18 cellular contexts compared by ENCODE assay signal in genomic region chr22:32333769-32334639, GRCh38. TPM values are rescaled to one million over a fixed set of nuclear protein-coding genes. Genes with fewer than 3 reads are reported as not detected.
A peak's percentile ranks its signal among the peaks of the same experiment; 100 is the strongest.
DNase-seq lines count a peak whose midpoint lies in the region; ATAC-seq and TF ChIP-seq lines count a peak whose summit lies in the region.
"Had no signal": no experiment of that assay in that cellular context is flagged by ENCODE, and none has a peak within 500 bp of the region (broad histone marks: within the 10 kb centered on the region; RNA-seq: fewer than 3 reads in every experiment).

No MANE protein-coding gene starts in this region.

- H3K4me3 ChIP-seq in IMR-90 (ENCODE audit: insufficient read depth, low read depth, low read length) (no peak overlapping the region), coronary artery (no peak overlapping the region), upper lobe of right lung (no peak overlapping the region), GM23248 (no peak overlapping the region)

- H3K9me3 ChIP-seq in IMR-90 (ENCODE audit: control insufficient read depth, insufficient read depth, low read length) (no peaks in the 10 kb centered on the region), upper lobe of right lung (no peaks in the 10 kb centered on the region), GM23248 (ENCODE audit: low read depth) (no peaks in the 10 kb centered on the region)

- peaks cover 8 to 22% of the 10 kb centered on the region in 2 donors for H3K27me3 Mint-ChIP-seq in natural killer cell (ENCODE audit: low read depth in 2 of 2)

- no peak for TF ChIP-seq RAD21 in IMR-90 (IDR thresholded peaks at IDR 0.05; ENCODE audit: low read length)

- in situ Hi-C loops in IMR-90 (cut with MboI; ENCODE audit: low sequenced_read_pairs) (no loop called here), GM23248 (cut with MboI) (no loop called here)

- peaks cover 13% of the 10 kb centered on the region for H3K27me3 ChIP-seq in IMR-90 (ENCODE audit: control insufficient read depth, insufficient read depth, low read length)
- H3K27me3 ChIP-seq in upper lobe of right lung = no peaks in the 10 kb centered on the region
- H3K27me3 ChIP-seq in GM23248 (replicated peaks; ENCODE audit: insufficient read depth) = peaks cover 12% of the 10 kb centered on the region

- H3K56ac ChIP-seq in IMR-90 (ENCODE audit: extremely low read depth, insufficient read depth, low read length) = no peak overlapping the region

- H3K4ac ChIP-seq in IMR-90 (ENCODE audit: low read depth, low read length) = no peak overlapping the region

- H3K9me1 ChIP-seq in IMR-90 (ENCODE audit: insufficient read depth, low read length) = peaks cover 3% of the 10 kb centered on the region; the same call in 1 of the 2 replicates

- no peaks in the 10 kb centered on the region for H3K4me1 Mint-ChIP-seq in natural killer cell

- H3K79me1 ChIP-seq in IMR-90 (ENCODE audit: low read depth in 1 of 2, low read length in 2 of 2) = no peaks in the 10 kb centered on the region

- H4K20me1 ChIP-seq in IMR-90 (ENCODE audit: insufficient read depth, low read length) (no peaks in the 10 kb centered on the region), GM23248 (ENCODE audit: insufficient read depth) (no peaks in the 10 kb centered on the region)

- H3F3A ChIP-seq in GM23248 (ENCODE audit: insufficient read depth) = no peaks in the 10 kb centered on the region

- H3K4me2 ChIP-seq in IMR-90 (ENCODE audit: low read depth, low read length) (no peak overlapping the region), GM23248 (ENCODE audit: unreplicated experiment) (no peak overlapping the region)

- H3K18ac ChIP-seq in IMR-90 (ENCODE audit: low read depth, low read length) = no peak overlapping the region

- no peak for TF ChIP-seq CTCF in IMR-90 (conservative IDR thresholded peaks at IDR 0.05; ENCODE audit: low read depth, low read length)
- no peak for TF ChIP-seq CTCF in coronary artery (IDR thresholded peaks at IDR 0.05)
- TF ChIP-seq CTCF in natural killer cell (IDR thresholded peaks at IDR 0.05) = no peak
- no peak for TF ChIP-seq CTCF in upper lobe of right lung (IDR thresholded peaks at IDR 0.05)

- no peaks in the 10 kb centered on the region for H3K36me3 Mint-ChIP-seq in natural killer cell
- H3K36me3 Mint-ChIP-seq: CD8-positive, alpha-beta T cell had no signal

- WGBS in IMR-90 (ENCODE audit: extremely low coverage in 2 of 2, insufficient read length in 1 of 2), 2 experiments = 40% methylated on average over 1 of the region's 12 CpGs; no CpG with 5 or more reads in 1 of the 2 experiments
- WGBS in GM23248 (ENCODE audit: low coverage in 1 of 2, low lambda C conversion rate in 2 of 2, missing lambda C conversion rate in 2 of 2), 2 experiments = 60 to 68% methylated on average over 10 to 12 of the region's 12 CpGs

- H3K27ac ChIP-seq in IMR-90 (ENCODE audit: insufficient read depth, low read length) (no peak overlapping the region), coronary artery (no peak overlapping the region), upper lobe of right lung (no peak overlapping the region), GM23248 (no peak overlapping the region)
- H3K27ac ChIP-seq: RWPE1 had no signal

- CTCF ChIA-PET in IMR-90 (lab: Yijun Ruan, JAX) = no interaction called here

- BruUV-seq in IMR-90 (replicated peaks; lab: Mats Ljungman, UMichigan) = no TSS peak

- TF ChIP-seq POLR2A in IMR-90 (IDR thresholded peaks at IDR 0.05; ENCODE audit: low read depth, low read length) = no peak

- H2AFZ ChIP-seq in IMR-90 (replicated peaks; ENCODE audit: low read length, poor library complexity) (no peak overlapping the region), GM23248 (no peak overlapping the region)

- DNase-seq in IMR-90 (no peak), coronary artery (ENCODE audit: low spot score) (peak; percentile 61), natural killer cell (peak; percentile 7), upper lobe of right lung (peak; percentile 22), GM23248 (no peak), SIG-M5 treated with dmso at 0.1 percent for 504 hours (lab: John Stamatoyannopoulos, UW; ENCODE audit: unreplicated experiment) (no peak)
- DNase-seq: DND-41, GDM1, Kasumi-1, NCI-H1417, NCI-H2081 treated with DMSO at 0.1 percent for 48 hours, NCI-H524 treated with DMSO at 0.1 percent for 48 hours had no signal

- H2AK5ac ChIP-seq in IMR-90 (ENCODE audit: low read depth, low read length) = no peak overlapping the region

- no peak overlapping the region for H4K8ac ChIP-seq in IMR-90 (ENCODE audit: low read depth in 2 of 2, low read length in 2 of 2)

- POLR2A ChIA-PET in IMR-90 (lab: Charles Lee; ENCODE audit: unreplicated experiment) = no interaction called here

- H4K5ac ChIP-seq in IMR-90 (ENCODE audit: low read depth, low read length) = no peak overlapping the region

- no peaks in the 10 kb centered on the region for H3K4me1 ChIP-seq in IMR-90 (ENCODE audit: control insufficient read depth, insufficient read depth, low read length)
- no peaks in the 10 kb centered on the region for H3K4me1 ChIP-seq in upper lobe of right lung
- H3K4me1 ChIP-seq in GM23248 (ENCODE audit: insufficient read depth) = no peaks in the 10 kb centered on the region

- intact Hi-C loops in IMR-90 (cut with micrococcal nuclease) (no loop called here), natural killer cell (cut with micrococcal nuclease) (no loop called here), upper lobe of right lung (cut with DNase I) (no loop called here)

- no peaks in the 10 kb centered on the region for H3K9me2 ChIP-seq in GM23248 (ENCODE audit: insufficient read depth)

- no peak overlapping the region for H2AK9ac ChIP-seq in IMR-90 (replicated peaks; ENCODE audit: low read depth, low read length, poor library complexity)

- H3K79me2 ChIP-seq in GM23248 (ENCODE audit: insufficient read depth) = no peaks in the 10 kb centered on the region

- ATAC-seq in IMR-90 (ENCODE audit: low read depth) (no peak), natural killer cell (peak in 1 of 3 donors; percentile 38), upper lobe of right lung (no peak), GM21367 (IDR thresholded peaks at IDR 0.05; ENCODE audit: unreplicated experiment) (no peak)
- ATAC-seq: CD8-positive, alpha-beta T cell had no signal

- H2BK5ac ChIP-seq in IMR-90 (ENCODE audit: low read depth, low read length, poor library complexity, severe bottlenecking) = peak overlapping the region; percentile 65

- H3K23ac ChIP-seq in IMR-90 (ENCODE audit: low read depth, low read length) = no peak overlapping the region

- no peak overlapping the region for H2BK20ac ChIP-seq in IMR-90 (ENCODE audit: low read depth, low read length)

- no peaks in the 10 kb centered on the region for H3K9me3 Mint-ChIP-seq in natural killer cell
- H3K9me3 Mint-ChIP-seq: CD8-positive, alpha-beta T cell had no signal

- no peak overlapping the region for H3K9ac ChIP-seq in IMR-90 (ENCODE audit: low read depth, low read length)
- H3K9ac ChIP-seq in GM23248 = no peak overlapping the region

- H3K4me3 Mint-ChIP-seq in natural killer cell = no peak overlapping the region
- H3K4me3 Mint-ChIP-seq: CD8-positive, alpha-beta T cell had no signal

- no peak overlapping the region for H3K14ac ChIP-seq in IMR-90 (replicated peaks; ENCODE audit: low read depth, low read length)

- no peak overlapping the region for H2BK15ac ChIP-seq in IMR-90 (ENCODE audit: low read depth, low read length)

- H3K27ac Mint-ChIP-seq in natural killer cell = no peak overlapping the region
- H3K27ac Mint-ChIP-seq: CD8-positive, alpha-beta T cell had no signal

- dilution Hi-C loops in IMR-90 (cut with HindIII; ENCODE audit: low sequenced_read_pairs, unreplicated experiment) = no loop called here

- no peak overlapping the region for H4K91ac ChIP-seq in IMR-90 (ENCODE audit: insufficient read depth, low read depth, low read length)

- H3K36me3 ChIP-seq in IMR-90 (ENCODE audit: control insufficient read depth, insufficient read depth, low read length) = no peaks in the 10 kb centered on the region
- no peaks in the 10 kb centered on the region for H3K36me3 ChIP-seq in upper lobe of right lung
- no peaks in the 10 kb centered on the region for H3K36me3 ChIP-seq in GM23248 (ENCODE audit: low read depth)

- H2BK120ac ChIP-seq in IMR-90 (ENCODE audit: low read depth, low read length) = no peak overlapping the region

TF ChIP-seq in IMR-90, 13 proteins besides CTCF, POLR2A, EP300 and RAD21 (continues in another document):
- no peak for TF ChIP-seq BHLHE40 (IDR thresholded peaks at IDR 0.05; ENCODE audit: low read depth, low read length)
- no peak for TF ChIP-seq USF2 (IDR thresholded peaks at IDR 0.05; ENCODE audit: low read depth, low read length)
- TF ChIP-seq RCOR1 (IDR thresholded peaks at IDR 0.05; ENCODE audit: insufficient replicate concordance, low read length) = no peak
- no peak for TF ChIP-seq MXI1 (IDR thresholded peaks at IDR 0.05; ENCODE audit: borderline replicate concordance, low read depth, low read length)
- TF ChIP-seq NFE2L2 (IDR thresholded peaks at IDR 0.05; ENCODE audit: low read depth, low read length) = no peak
- TF ChIP-seq MAZ (IDR thresholded peaks at IDR 0.05; ENCODE audit: borderline replicate concordance, low read depth, low read length) = no peak
- TF ChIP-seq, protein P1, sequence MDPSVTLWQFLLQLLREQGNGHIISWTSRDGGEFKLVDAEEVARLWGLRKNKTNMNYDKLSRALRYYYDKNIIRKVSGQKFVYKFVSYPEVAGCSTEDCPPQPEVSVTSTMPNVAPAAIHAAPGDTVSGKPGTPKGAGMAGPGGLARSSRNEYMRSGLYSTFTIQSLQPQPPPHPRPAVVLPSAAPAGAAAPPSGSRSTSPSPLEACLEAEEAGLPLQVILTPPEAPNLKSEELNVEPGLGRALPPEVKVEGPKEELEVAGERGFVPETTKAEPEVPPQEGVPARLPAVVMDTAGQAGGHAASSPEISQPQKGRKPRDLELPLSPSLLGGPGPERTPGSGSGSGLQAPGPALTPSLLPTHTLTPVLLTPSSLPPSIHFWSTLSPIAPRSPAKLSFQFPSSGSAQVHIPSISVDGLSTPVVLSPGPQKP (IDR thresholded peaks at IDR 0.05; ENCODE audit: borderline replicate concordance, low read depth, low read length) = no peak
- TF ChIP-seq MAFK (IDR thresholded peaks at IDR 0.05; ENCODE audit: low read depth, low read length) = no peak
- no peak for TF ChIP-seq RFX5 (IDR thresholded peaks at IDR 0.05; ENCODE audit: low read depth, low read length)

RNA-seq across cellular contexts. Expression of gene RFPL3, which starts 23.7 kb away (rescaled TPM):
- total RNA-seq in IMR-90 (2012; rRNA removed) (not detected in 2 replicates), natural killer cell (not detected), upper lobe of right lung (not detected)
- polyA plus RNA-seq in IMR-90 (2012; rRNA removed) (not detected in 2 replicates), GM23248 (2016; fragmentation: Nextera tagmentation; extraction: Ambion mirVana) (not detected in 2 replicates)
- not detected in 2 replicates for polyA plus RNA-seq in IMR-90 (2012; cell fraction: cytosol; rRNA removed)
- polyA plus RNA-seq in IMR-90 (2012; cell fraction: nucleus; rRNA removed; ENCODE audit: low replicate concordance) = not detected in 2 replicates
- not detected in 2 replicates for total RNA-seq in GM23248 (2014; rRNA removed; shearing (Covaris generic))
- total RNA-seq: CD8-positive, alpha-beta T cell; OCI-LY7; SK-MEL-5 had no signal
- polyA plus RNA-seq: BJ had no signal

Comparison
In these comparisons a context has a peak if more than half of its experiments do, and no peak if none do; other contexts are left out.
1. DNase-seq: peak in coronary artery (single experiment), natural killer cell (single experiment) and upper lobe of right lung (single experiment); none in IMR-90 (single experiment), GM23248 (single experiment) and SIG-M5 treated with dmso at 0.1 percent for 504 hours (single experiment).